Comparison of ENCODE assay signal across 8 cellular contexts in the genomic region with DNA sequence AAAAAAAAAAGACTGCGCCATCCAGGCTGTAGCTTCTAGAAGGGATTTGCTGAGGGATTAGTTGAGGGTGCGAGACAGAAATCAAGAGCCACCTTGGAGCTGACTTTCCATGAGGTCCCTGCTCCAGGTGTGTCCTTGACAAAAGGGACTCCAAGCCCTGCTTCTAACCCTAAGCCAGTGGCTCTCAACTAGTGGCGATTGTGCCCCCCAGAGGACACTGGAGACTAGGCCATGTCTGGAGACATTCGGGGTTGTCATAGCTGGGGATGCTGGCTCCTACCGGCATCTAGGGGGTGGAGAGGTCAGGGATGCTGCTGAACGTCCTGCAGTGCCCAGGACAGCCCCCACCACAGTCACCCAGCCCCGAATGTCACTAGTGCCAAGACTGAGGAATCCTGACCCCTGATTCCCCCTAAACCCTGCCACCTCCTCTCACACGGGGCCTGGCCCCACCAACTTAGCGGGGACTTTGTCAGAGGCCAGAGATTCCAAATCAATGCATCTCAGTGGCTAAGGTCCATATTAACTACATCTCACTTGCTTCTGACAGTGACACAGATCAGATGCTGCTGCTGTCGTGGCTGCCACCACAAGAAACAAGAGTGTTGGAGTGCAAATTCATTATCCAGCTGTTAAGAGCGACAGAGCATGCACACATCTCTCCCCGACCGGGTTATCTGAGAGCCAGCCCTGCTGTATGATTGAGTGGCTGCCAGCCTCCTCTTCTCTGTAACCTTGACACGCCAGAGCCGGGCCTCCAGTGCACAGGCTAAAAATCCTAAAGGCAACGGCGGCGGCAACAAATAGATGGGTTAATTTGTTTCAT. TPM values are rescaled to one million over a fixed set of nuclear protein-coding genes. Genes with fewer than 3 reads are reported as not detected.
DNase-seq lines count a peak whose midpoint lies in the region; ATAC-seq and TF ChIP-seq lines count a peak whose summit lies in the region.

No MANE protein-coding gene starts in this region.

- H3K9me3 ChIP-seq in MG63: no peaks in the 10 kb centered on the region

- POLR2A ChIA-PET in activated CD4-positive, alpha-beta memory T cell treated with anti-CD3 and anti-CD28 coated beads for 36 hours (lab: Charles Lee): no interaction called here

- no peaks in the 10 kb centered on the region for H3K9me3 Mint-ChIP-seq in activated CD4-positive, alpha-beta memory T cell treated with anti-CD3 and anti-CD28 coated beads for 36 hours

- peak; percentile 49 for DNase-seq in ELR (ENCODE audit: low read depth)
- peak; percentile 14 for DNase-seq in MG63
- peak; percentile 25 for DNase-seq in activated CD4-positive, alpha-beta memory T cell treated with anti-CD3 and anti-CD28 coated beads for 36 hours
- peak; percentile 93 for DNase-seq in left kidney (ENCODE audit: low read depth, low spot score)
- DNase-seq in stimulated activated CD4-positive, alpha-beta T cell treated with anti-CD3 and anti-CD28 coated beads, Interleukin-1b, Interleukin-23, amount 100 ng/mL, for 48 hours: no peak
- DNase-seq in omental fat pad (ENCODE audit: low spot score): no peak

- no peak for TF ChIP-seq CTCF in omental fat pad (IDR thresholded peaks at IDR 0.05)

- H3K27ac Mint-ChIP-seq in activated CD4-positive, alpha-beta memory T cell treated with anti-CD3 and anti-CD28 coated beads for 36 hours: no peak overlapping the region

- peaks cover 25% of the 10 kb centered on the region for H3K27me3 Mint-ChIP-seq in activated CD4-positive, alpha-beta memory T cell treated with anti-CD3 and anti-CD28 coated beads for 36 hours

- intact Hi-C loops in activated CD4-positive, alpha-beta memory T cell treated with anti-CD3 and anti-CD28 coated beads for 36 hours (cut with micrococcal nuclease): no loop called here

- H3K36me3 ChIP-seq in MG63: no peaks in the 10 kb centered on the region

- no peaks in the 10 kb centered on the region for H3K36me3 Mint-ChIP-seq in activated CD4-positive, alpha-beta memory T cell treated with anti-CD3 and anti-CD28 coated beads for 36 hours

- H3K27me3 ChIP-seq in MG63: no peaks in the 10 kb centered on the region

- no peak overlapping the region for H3K4me3 ChIP-seq in MG63

- ATAC-seq in HG03175 (IDR thresholded peaks at IDR 0.05; ENCODE audit: unreplicated experiment) (no peak), GM19463 (IDR thresholded peaks at IDR 0.05; ENCODE audit: unreplicated experiment) (no peak), omental fat pad (ENCODE audit: low FRiP score) (no peak)

- H3K4me3 Mint-ChIP-seq in activated CD4-positive, alpha-beta memory T cell treated with anti-CD3 and anti-CD28 coated beads for 36 hours: no peak overlapping the region

- CTCF ChIA-PET in activated CD4-positive, alpha-beta memory T cell treated with anti-CD3 and anti-CD28 coated beads for 36 hours (lab: Charles Lee): interaction anchor here (0.7 kb wide), 1 partner anchor 84 kb away, joined by 3 read pairs; no protein-coding TSS in a partner anchor

- peaks cover 2% of the 10 kb centered on the region for H3K4me1 Mint-ChIP-seq in activated CD4-positive, alpha-beta memory T cell treated with anti-CD3 and anti-CD28 coated beads for 36 hours (ENCODE audit: low read depth)

RNA-seq across cellular contexts. Expression of a gene that starts 40.4 kb away (rescaled TPM):
- total RNA-seq in MG63 (2014; rRNA removed; shearing (Covaris generic); ENCODE audit: low replicate concordance): 12.5 and 14.1 TPM in 2 replicates
- 10 to 100 TPM; 20.9 to 24.3 TPM for total RNA-seq in activated CD4-positive, alpha-beta memory T cell treated with anti-CD3 and anti-CD28 coated beads for 36 hours
- 10 to 100 TPM; 15.3 to 30.7 (median 22.0) TPM for total RNA-seq in omental fat pad

RNA-seq across cellular contexts. Expression of a gene that starts 40.6 kb away (rescaled TPM):
- 1.1 and 1.2 TPM in 2 replicates for total RNA-seq in MG63 (2014; rRNA removed; shearing (Covaris generic); ENCODE audit: low replicate concordance)
- total RNA-seq in activated CD4-positive, alpha-beta memory T cell treated with anti-CD3 and anti-CD28 coated beads for 36 hours: 10 to 100 TPM; 15.8 to 15.9 TPM
- total RNA-seq in omental fat pad: 1 to 10 TPM in 2 of 4 donors, under 1 TPM in 2; 0.37 to 2.5 (median 0.98) TPM

Comparison
In these comparisons a context has a peak if more than half of its experiments do, and no peak if none do; other contexts are left out.
1. DNase-seq: peak in ELR (single experiment), MG63 (single experiment), activated CD4-positive, alpha-beta memory T cell treated with anti-CD3 and anti-CD28 coated beads for 36 hours (single experiment) and left kidney (single experiment); none in stimulated activated CD4-positive, alpha-beta T cell treated with anti-CD3 and anti-CD28 coated beads, Interleukin-1b, Interleukin-23, amount 100 ng/mL, for 48 hours (single experiment) and omental fat pad (single experiment).